Comparison of ENCODE assay signal across 8 cellular contexts in the genomic region with DNA sequence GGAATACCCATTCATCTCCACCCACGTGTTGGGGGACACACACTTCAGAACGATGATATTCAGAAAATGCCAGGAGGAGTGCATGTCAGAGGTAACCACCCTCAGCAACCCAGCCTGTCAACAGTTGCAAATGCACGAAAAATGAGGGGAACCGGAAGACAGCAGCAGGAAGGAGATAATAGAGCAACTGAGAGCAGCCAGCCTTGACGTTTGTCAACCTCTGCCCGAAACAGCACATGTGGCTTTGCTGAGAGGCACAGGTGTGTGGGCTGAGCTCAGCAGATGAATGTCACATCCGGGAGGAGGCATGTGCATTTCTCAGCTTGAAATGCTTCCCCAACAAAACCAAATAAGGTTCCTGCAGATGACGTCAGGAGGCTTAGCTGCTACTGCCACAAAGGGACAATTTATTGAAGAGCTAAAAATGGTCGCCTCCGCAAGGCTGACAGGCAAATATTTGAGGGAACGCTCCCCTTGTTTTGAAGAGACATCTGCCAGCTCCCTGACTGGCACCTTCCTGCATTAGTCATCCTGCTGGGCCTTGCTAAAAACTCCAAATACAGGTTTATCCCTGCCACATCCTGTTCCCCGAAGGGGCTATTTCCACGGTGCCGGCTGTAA.
A peak's percentile ranks its signal among the peaks of the same experiment; 100 is the strongest.
DNase-seq lines count a peak whose midpoint lies in the region; ATAC-seq and FAIRE-seq lines count a peak whose summit lies in the region.

No MANE protein-coding gene starts in this region.

- peak; percentile 100 for ATAC-seq in HG03378 (IDR thresholded peaks at IDR 0.05; ENCODE audit: unreplicated experiment)
- peak; percentile 99 for ATAC-seq in activated naive CD8-positive, alpha-beta T cell treated with anti-CD3 and anti-CD28 coated beads, Interleukin-2, amount 50 U/mL, for 24 hours

- DNase-seq in Ammon's horn (ENCODE audit: low spot score) = peak; percentile 40
- DNase-seq in GM19239 (ENCODE audit: insufficient read length, low spot score) = peak; percentile 82
- DNase-seq in activated naive CD8-positive, alpha-beta T cell treated with anti-CD3 and anti-CD28 coated beads, Interleukin-2, amount 50 U/mL, for 24 hours = peak; percentile 67
- peak; percentile 57 to 59 for DNase-seq in stimulated activated CD4-positive, alpha-beta T cell treated with anti-CD3 and anti-CD28 coated beads, Interleukin-2, amount 100 ng/mL, for 48 hours
- no peak for DNase-seq in cerebellum (ENCODE audit: low spot score)
- DNase-seq in ACHN = no peak

- no peaks in the 10 kb centered on the region for H3K27me3 Mint-ChIP-seq in T-helper 1 cell treated with Interleukin-12 subunit alpha and Interleukin-12 subunit beta and Interleukin-4 antibody, amounts not matched to agents 30 μg/mL and 1 μg/mL, for 36 hours (ENCODE audit: low read depth)
- H3K27me3 Mint-ChIP-seq in activated naive CD8-positive, alpha-beta T cell treated with anti-CD3 and anti-CD28 coated beads, Interleukin-2, amount 50 U/mL, for 24 hours = no peaks in the 10 kb centered on the region

- in situ Hi-C loops in ACHN (cut with HindIII; ENCODE audit: low pct_ligation_motif_present, low pct_unique_long_range_greater_than_20kb, low sequenced_read_pairs) = no loop called here

- H3K9me3 Mint-ChIP-seq in T-helper 1 cell treated with Interleukin-12 subunit alpha and Interleukin-12 subunit beta and Interleukin-4 antibody, amounts not matched to agents 30 μg/mL and 1 μg/mL, for 36 hours = peaks cover 12% of the 10 kb centered on the region
- peaks cover 3% of the 10 kb centered on the region for H3K9me3 Mint-ChIP-seq in activated naive CD8-positive, alpha-beta T cell treated with anti-CD3 and anti-CD28 coated beads, Interleukin-2, amount 50 U/mL, for 24 hours

- H3K36me3 Mint-ChIP-seq in T-helper 1 cell treated with Interleukin-12 subunit alpha and Interleukin-12 subunit beta and Interleukin-4 antibody, amounts not matched to agents 30 μg/mL and 1 μg/mL, for 36 hours (ENCODE audit: low read depth) = peaks cover 10% of the 10 kb centered on the region
- no peaks in the 10 kb centered on the region for H3K36me3 Mint-ChIP-seq in activated naive CD8-positive, alpha-beta T cell treated with anti-CD3 and anti-CD28 coated beads, Interleukin-2, amount 50 U/mL, for 24 hours (ENCODE audit: low read depth)

- H3K27ac Mint-ChIP-seq in T-helper 1 cell treated with Interleukin-12 subunit alpha and Interleukin-12 subunit beta and Interleukin-4 antibody, amounts not matched to agents 30 μg/mL and 1 μg/mL, for 36 hours = peak overlapping the region; percentile 91
- peak overlapping the region; percentile 85 for H3K27ac Mint-ChIP-seq in activated naive CD8-positive, alpha-beta T cell treated with anti-CD3 and anti-CD28 coated beads, Interleukin-2, amount 50 U/mL, for 24 hours

- peak overlapping the region; percentile 57 for H3K4me3 Mint-ChIP-seq in T-helper 1 cell treated with Interleukin-12 subunit alpha and Interleukin-12 subunit beta and Interleukin-4 antibody, amounts not matched to agents 30 μg/mL and 1 μg/mL, for 36 hours
- H3K4me3 Mint-ChIP-seq in activated naive CD8-positive, alpha-beta T cell treated with anti-CD3 and anti-CD28 coated beads, Interleukin-2, amount 50 U/mL, for 24 hours = peak overlapping the region; percentile 68

- peaks cover 25% of the 10 kb centered on the region for H3K4me1 Mint-ChIP-seq in T-helper 1 cell treated with Interleukin-12 subunit alpha and Interleukin-12 subunit beta and Interleukin-4 antibody, amounts not matched to agents 30 μg/mL and 1 μg/mL, for 36 hours (ENCODE audit: low read depth)
- H3K4me1 Mint-ChIP-seq in activated naive CD8-positive, alpha-beta T cell treated with anti-CD3 and anti-CD28 coated beads, Interleukin-2, amount 50 U/mL, for 24 hours = peaks cover 28% of the 10 kb centered on the region

- peak; percentile 100 for FAIRE-seq in GM19239 (lab: Jason Lieb, UNC)

Comparison
In these comparisons a context has a peak if more than half of its experiments do, and no peak if none do; other contexts are left out.
1. DNase-seq: peak in Ammon's horn (single experiment), GM19239 (single experiment), activated naive CD8-positive, alpha-beta T cell treated with anti-CD3 and anti-CD28 coated beads, Interleukin-2, amount 50 U/mL, for 24 hours (single experiment) and stimulated activated CD4-positive, alpha-beta T cell treated with anti-CD3 and anti-CD28 coated beads, Interleukin-2, amount 100 ng/mL, for 48 hours (2 of 2); none in cerebellum (single experiment) and ACHN (single experiment).